In the genomic region with DNA sequence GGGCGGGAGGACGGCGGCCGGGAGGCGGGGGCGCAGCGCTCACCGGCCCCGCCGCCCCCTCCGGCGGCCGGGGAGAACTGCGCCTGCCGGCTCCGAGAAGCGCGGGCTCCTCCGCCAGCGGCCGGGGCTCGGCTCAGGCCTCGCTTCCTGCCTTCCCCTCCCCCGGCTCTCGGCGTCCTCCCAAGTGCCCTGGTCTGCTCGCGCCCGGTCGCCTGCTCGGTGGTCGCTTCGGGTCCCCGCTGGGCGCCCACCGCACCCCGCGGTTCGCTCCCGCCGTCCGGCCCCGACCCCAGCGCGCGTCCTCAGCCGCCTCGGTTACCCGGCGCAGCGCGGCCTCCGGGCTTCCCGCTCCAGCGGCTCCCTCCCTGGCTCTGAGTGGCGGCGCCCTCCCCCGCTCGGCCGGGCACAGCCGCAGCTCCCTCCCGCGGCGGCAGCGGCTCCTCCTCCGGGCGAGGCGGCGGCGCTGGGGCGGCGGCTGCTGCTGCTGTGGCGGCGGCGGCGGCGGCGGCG, we compare ENCODE assay signal across 1 cellular context.
A peak's percentile ranks its signal among the peaks of the same experiment; 100 is the strongest.
TF ChIP-seq lines count a peak whose summit lies in the region.

No MANE protein-coding gene starts in this region.

TF ChIP-seq in K562, 482 proteins besides CTCF, POLR2A, EP300 and RAD21 (continues in another document):
- peak in 1 of 2 experiments; percentile 49; a peak in 2 of 4 replicates for TF ChIP-seq NRF1 (conservative IDR thresholded peaks at IDR 0.05 in 1 of 2, IDR thresholded peaks at IDR 0.05 in 1 of 2)
- TF ChIP-seq, protein P1, sequence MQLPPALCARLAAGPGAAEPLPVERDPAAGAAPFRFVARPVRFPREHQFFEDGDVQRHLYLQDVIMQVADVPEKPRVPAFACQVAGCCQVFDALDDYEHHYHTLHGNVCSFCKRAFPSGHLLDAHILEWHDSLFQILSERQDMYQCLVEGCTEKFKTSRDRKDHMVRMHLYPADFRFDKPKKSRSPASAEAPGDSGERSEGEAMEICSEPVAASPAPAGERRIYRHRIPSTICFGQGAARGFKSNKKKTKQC (CRISPR knock-in tag; IDR thresholded peaks at IDR 0.05) = peak; percentile 78
- 0 out of 2 replicates have a peak, but pooled peaks have one; percentile 31 for TF ChIP-seq ZNF282 (CRISPR knock-in tag; IDR thresholded peaks at IDR 0.05)
- TF ChIP-seq, protein P2, sequence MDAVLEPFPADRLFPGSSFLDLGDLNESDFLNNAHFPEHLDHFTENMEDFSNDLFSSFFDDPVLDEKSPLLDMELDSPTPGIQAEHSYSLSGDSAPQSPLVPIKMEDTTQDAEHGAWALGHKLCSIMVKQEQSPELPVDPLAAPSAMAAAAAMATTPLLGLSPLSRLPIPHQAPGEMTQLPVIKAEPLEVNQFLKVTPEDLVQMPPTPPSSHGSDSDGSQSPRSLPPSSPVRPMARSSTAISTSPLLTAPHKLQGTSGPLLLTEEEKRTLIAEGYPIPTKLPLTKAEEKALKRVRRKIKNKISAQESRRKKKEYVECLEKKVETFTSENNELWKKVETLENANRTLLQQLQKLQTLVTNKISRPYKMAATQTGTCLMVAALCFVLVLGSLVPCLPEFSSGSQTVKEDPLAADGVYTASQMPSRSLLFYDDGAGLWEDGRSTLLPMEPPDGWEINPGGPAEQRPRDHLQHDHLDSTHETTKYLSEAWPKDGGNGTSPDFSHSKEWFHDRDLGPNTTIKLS (IDR thresholded peaks at IDR 0.05; ENCODE audit: borderline replicate concordance, low read depth) = peak; percentile 44; the same call in 1 of the 2 replicates
- no peak for TF ChIP-seq PTRF (tag; IDR thresholded peaks at IDR 0.05)
- TF ChIP-seq BRD9 (IDR thresholded peaks at IDR 0.05; ENCODE audit: low read depth, partially characterized antibody) = no peak
- no peak for TF ChIP-seq ZC3H4 (CRISPR knock-in tag; IDR thresholded peaks at IDR 0.05; ENCODE audit: borderline replicate concordance)
- TF ChIP-seq SIX5 (IDR thresholded peaks at IDR 0.05; ENCODE audit: borderline replicate concordance in 1 of 2, insufficient read depth in 1 of 2, low read depth in 1 of 2, low read length in 2 of 2) = no peak
- peak; percentile 71; the same call in 1 of the 2 replicates for TF ChIP-seq ILF3 (IDR thresholded peaks at IDR 0.05; ENCODE audit: borderline replicate concordance)
- TF ChIP-seq FOS (IDR thresholded peaks at IDR 0.05; ENCODE audit: extremely low read depth, insufficient read length) = no peak
- TF ChIP-seq NFIC (IDR thresholded peaks at IDR 0.05) = 0 out of 2 replicates have a peak, but pooled peaks have one; percentile 9
- peak; percentile 89 for TF ChIP-seq POLR2G (IDR thresholded peaks at IDR 0.05; ENCODE audit: low read depth, low read length)
- peak; percentile 71 for TF ChIP-seq ZFX (CRISPR knock-in tag; IDR thresholded peaks at IDR 0.05)
- TF ChIP-seq ZBTB1 (CRISPR knock-in tag; IDR thresholded peaks at IDR 0.05; ENCODE audit: borderline replicate concordance, low read depth) = no peak
- peak; percentile 89 for TF ChIP-seq CTBP1 (IDR thresholded peaks at IDR 0.05; ENCODE audit: borderline replicate concordance)
- 0 out of 2 replicates have a peak, but pooled peaks have one; percentile 24 for TF ChIP-seq ATF7 (IDR thresholded peaks at IDR 0.05)
- TF ChIP-seq ELF4 (CRISPR knock-in tag; IDR thresholded peaks at IDR 0.05) = no peak
- TF ChIP-seq MTA3 (IDR thresholded peaks at IDR 0.05; ENCODE audit: borderline replicate concordance) = peak; percentile 73
- peak; percentile 83; the same call in 1 of the 2 replicates for TF ChIP-seq ZBTB7A (IDR thresholded peaks at IDR 0.05; ENCODE audit: borderline replicate concordance, control insufficient read depth, low read depth, low read length)
- TF ChIP-seq, protein P3, sequence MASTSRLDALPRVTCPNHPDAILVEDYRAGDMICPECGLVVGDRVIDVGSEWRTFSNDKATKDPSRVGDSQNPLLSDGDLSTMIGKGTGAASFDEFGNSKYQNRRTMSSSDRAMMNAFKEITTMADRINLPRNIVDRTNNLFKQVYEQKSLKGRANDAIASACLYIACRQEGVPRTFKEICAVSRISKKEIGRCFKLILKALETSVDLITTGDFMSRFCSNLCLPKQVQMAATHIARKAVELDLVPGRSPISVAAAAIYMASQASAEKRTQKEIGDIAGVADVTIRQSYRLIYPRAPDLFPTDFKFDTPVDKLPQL (IDR thresholded peaks at IDR 0.05; ENCODE audit: extremely low read depth, insufficient read length) = no peak
- TF ChIP-seq ZBTB17 (CRISPR knock-in tag; IDR thresholded peaks at IDR 0.05) = peak; percentile 45; the same call in 1 of the 2 replicates
- TF ChIP-seq HNRNPL (IDR thresholded peaks at IDR 0.05; ENCODE audit: low read depth, low read length) = peak; percentile 50; the same call in 1 of the 2 replicates
- TF ChIP-seq, protein P4, sequence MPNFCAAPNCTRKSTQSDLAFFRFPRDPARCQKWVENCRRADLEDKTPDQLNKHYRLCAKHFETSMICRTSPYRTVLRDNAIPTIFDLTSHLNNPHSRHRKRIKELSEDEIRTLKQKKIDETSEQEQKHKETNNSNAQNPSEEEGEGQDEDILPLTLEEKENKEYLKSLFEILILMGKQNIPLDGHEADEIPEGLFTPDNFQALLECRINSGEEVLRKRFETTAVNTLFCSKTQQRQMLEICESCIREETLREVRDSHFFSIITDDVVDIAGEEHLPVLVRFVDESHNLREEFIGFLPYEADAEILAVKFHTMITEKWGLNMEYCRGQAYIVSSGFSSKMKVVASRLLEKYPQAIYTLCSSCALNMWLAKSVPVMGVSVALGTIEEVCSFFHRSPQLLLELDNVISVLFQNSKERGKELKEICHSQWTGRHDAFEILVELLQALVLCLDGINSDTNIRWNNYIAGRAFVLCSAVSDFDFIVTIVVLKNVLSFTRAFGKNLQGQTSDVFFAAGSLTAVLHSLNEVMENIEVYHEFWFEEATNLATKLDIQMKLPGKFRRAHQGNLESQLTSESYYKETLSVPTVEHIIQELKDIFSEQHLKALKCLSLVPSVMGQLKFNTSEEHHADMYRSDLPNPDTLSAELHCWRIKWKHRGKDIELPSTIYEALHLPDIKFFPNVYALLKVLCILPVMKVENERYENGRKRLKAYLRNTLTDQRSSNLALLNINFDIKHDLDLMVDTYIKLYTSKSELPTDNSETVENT (CRISPR knock-in tag; IDR thresholded peaks at IDR 0.05) = 0 out of 2 replicates have a peak, but pooled peaks have one; percentile 4
- TF ChIP-seq, protein P5, sequence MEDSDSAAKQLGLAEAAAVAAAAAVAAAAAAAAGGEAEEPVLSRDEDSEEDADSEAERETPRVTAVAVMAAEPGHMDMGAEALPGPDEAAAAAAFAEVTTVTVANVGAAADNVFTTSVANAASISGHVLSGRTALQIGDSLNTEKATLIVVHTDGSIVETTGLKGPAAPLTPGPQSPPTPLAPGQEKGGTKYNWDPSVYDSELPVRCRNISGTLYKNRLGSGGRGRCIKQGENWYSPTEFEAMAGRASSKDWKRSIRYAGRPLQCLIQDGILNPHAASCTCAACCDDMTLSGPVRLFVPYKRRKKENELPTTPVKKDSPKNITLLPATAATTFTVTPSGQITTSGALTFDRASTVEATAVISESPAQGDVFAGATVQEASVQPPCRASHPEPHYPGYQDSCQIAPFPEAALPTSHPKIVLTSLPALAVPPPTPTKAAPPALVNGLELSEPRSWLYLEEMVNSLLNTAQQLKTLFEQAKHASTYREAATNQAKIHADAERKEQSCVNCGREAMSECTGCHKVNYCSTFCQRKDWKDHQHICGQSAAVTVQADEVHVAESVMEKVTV (CRISPR knock-in tag; IDR thresholded peaks at IDR 0.05) = no peak
- TF ChIP-seq, protein P6, sequence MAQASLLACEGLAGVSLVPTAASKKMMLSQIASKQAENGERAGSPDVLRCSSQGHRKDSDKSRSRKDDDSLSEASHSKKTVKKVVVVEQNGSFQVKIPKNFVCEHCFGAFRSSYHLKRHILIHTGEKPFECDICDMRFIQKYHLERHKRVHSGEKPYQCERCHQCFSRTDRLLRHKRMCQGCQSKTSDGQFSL (CRISPR knock-in tag; IDR thresholded peaks at IDR 0.05) = peak; percentile 15; the same call in 1 of the 2 replicates
- TF ChIP-seq, protein P6 (tag; IDR thresholded peaks at IDR 0.05) = no peak
- TF ChIP-seq ZNF143 (CRISPR knock-in tag; IDR thresholded peaks at IDR 0.05) = no peak
- TF ChIP-seq, protein P7, sequence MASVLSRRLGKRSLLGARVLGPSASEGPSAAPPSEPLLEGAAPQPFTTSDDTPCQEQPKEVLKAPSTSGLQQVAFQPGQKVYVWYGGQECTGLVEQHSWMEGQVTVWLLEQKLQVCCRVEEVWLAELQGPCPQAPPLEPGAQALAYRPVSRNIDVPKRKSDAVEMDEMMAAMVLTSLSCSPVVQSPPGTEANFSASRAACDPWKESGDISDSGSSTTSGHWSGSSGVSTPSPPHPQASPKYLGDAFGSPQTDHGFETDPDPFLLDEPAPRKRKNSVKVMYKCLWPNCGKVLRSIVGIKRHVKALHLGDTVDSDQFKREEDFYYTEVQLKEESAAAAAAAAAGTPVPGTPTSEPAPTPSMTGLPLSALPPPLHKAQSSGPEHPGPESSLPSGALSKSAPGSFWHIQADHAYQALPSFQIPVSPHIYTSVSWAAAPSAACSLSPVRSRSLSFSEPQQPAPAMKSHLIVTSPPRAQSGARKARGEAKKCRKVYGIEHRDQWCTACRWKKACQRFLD (CRISPR knock-in tag; IDR thresholded peaks at IDR 0.05) = no peak
- TF ChIP-seq, protein P8, sequence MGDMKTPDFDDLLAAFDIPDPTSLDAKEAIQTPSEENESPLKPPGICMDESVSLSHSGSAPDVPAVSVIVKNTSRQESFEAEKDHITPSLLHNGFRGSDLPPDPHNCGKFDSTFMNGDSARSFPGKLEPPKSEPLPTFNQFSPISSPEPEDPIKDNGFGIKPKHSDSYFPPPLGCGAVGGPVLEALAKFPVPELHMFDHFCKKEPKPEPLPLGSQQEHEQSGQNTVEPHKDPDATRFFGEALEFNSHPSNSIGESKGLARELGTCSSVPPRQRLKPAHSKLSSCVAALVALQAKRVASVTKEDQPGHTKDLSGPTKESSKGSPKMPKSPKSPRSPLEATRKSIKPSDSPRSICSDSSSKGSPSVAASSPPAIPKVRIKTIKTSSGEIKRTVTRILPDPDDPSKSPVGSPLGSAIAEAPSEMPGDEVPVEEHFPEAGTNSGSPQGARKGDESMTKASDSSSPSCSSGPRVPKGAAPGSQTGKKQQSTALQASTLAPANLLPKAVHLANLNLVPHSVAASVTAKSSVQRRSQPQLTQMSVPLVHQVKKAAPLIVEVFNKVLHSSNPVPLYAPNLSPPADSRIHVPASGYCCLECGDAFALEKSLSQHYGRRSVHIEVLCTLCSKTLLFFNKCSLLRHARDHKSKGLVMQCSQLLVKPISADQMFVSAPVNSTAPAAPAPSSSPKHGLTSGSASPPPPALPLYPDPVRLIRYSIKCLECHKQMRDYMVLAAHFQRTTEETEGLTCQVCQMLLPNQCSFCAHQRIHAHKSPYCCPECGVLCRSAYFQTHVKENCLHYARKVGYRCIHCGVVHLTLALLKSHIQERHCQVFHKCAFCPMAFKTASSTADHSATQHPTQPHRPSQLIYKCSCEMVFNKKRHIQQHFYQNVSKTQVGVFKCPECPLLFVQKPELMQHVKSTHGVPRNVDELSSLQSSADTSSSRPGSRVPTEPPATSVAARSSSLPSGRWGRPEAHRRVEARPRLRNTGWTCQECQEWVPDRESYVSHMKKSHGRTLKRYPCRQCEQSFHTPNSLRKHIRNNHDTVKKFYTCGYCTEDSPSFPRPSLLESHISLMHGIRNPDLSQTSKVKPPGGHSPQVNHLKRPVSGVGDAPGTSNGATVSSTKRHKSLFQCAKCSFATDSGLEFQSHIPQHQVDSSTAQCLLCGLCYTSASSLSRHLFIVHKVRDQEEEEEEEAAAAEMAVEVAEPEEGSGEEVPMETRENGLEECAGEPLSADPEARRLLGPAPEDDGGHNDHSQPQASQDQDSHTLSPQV (IDR thresholded peaks at IDR 0.05) = peak; percentile 49; the same call in 1 of the 2 replicates
- peak; percentile 72 for TF ChIP-seq CXXC5 (CRISPR knock-in tag; IDR thresholded peaks at IDR 0.05)
- TF ChIP-seq ZNF175 (CRISPR knock-in tag; IDR thresholded peaks at IDR 0.05; ENCODE audit: low read depth) = 0 out of 2 replicates have a peak, but pooled peaks have one; percentile 9
- TF ChIP-seq HMGN3 (IDR thresholded peaks at IDR 0.05; ENCODE audit: borderline replicate concordance, extremely low read depth, insufficient read length, low read depth, low read length) = peak; percentile 59
- no peak for TF ChIP-seq DNMT1 (IDR thresholded peaks at IDR 0.05)
- TF ChIP-seq RBFOX2 (IDR thresholded peaks at IDR 0.05; ENCODE audit: low read depth, low read length) = peak; percentile 82
- TF ChIP-seq, protein P9, sequence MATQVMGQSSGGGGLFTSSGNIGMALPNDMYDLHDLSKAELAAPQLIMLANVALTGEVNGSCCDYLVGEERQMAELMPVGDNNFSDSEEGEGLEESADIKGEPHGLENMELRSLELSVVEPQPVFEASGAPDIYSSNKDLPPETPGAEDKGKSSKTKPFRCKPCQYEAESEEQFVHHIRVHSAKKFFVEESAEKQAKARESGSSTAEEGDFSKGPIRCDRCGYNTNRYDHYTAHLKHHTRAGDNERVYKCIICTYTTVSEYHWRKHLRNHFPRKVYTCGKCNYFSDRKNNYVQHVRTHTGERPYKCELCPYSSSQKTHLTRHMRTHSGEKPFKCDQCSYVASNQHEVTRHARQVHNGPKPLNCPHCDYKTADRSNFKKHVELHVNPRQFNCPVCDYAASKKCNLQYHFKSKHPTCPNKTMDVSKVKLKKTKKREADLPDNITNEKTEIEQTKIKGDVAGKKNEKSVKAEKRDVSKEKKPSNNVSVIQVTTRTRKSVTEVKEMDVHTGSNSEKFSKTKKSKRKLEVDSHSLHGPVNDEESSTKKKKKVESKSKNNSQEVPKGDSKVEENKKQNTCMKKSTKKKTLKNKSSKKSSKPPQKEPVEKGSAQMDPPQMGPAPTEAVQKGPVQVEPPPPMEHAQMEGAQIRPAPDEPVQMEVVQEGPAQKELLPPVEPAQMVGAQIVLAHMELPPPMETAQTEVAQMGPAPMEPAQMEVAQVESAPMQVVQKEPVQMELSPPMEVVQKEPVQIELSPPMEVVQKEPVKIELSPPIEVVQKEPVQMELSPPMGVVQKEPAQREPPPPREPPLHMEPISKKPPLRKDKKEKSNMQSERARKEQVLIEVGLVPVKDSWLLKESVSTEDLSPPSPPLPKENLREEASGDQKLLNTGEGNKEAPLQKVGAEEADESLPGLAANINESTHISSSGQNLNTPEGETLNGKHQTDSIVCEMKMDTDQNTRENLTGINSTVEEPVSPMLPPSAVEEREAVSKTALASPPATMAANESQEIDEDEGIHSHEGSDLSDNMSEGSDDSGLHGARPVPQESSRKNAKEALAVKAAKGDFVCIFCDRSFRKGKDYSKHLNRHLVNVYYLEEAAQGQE (CRISPR knock-in tag; IDR thresholded peaks at IDR 0.05; ENCODE audit: low read depth) = peak; percentile 77; the same call in 1 of the 2 replicates
- TF ChIP-seq ZFP30 (CRISPR knock-in tag; IDR thresholded peaks at IDR 0.05; ENCODE audit: borderline replicate concordance) = no peak
- peak; percentile 78 for TF ChIP-seq E2F3 (CRISPR knock-in tag; IDR thresholded peaks at IDR 0.05)
- TF ChIP-seq SIN3A (IDR thresholded peaks at IDR 0.05; ENCODE audit: borderline replicate concordance in 2 of 2, control insufficient read depth in 1 of 2, low read depth in 2 of 2, low read length in 2 of 2) = 0 out of 4 replicates have a peak, but pooled peaks of 1 of the 2 experiments have one; percentile 37
